In the genomic region with DNA sequence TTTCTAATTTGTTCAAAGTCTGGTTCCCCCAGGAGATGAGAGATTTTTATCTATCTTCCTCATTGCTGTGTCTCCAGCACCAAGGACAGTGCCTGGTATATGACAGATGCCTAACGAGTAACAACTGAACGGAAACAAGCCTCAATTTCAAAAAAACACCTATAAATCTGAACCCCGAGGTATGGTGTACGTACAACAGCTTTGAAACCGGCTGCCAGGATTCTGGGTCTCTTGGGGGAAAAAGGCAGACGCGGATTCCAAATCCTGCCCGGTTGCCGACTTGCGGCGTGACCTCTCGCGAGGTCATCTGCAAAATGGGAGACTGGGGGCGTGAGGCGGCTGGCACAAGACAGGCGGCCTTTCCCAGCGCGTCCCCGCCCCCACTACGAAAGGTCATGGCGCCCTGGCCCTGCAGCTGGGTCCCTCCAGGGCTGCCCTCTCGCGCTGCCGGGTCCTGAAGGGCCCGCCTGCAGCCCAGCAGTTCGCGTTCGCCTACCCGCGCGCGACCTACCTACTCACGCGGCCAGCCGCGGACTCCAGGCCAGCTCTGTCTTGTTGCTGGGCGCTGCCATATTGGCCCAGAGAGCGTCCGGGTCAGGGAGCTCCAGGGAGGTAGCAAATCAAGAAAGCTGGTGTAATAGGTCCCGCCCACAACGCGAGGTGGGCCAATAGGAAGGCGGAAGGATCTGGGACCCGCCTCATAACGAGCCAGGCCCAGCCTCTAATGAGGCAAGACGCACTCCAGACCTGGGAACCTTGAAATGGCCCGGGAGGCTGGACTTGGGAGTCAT, we compare ENCODE assay signal across 1 cellular context.
A peak's percentile ranks its signal among the peaks of the same experiment; 100 is the strongest.
TF ChIP-seq lines count a peak whose summit lies in the region.

A gene with protein sequence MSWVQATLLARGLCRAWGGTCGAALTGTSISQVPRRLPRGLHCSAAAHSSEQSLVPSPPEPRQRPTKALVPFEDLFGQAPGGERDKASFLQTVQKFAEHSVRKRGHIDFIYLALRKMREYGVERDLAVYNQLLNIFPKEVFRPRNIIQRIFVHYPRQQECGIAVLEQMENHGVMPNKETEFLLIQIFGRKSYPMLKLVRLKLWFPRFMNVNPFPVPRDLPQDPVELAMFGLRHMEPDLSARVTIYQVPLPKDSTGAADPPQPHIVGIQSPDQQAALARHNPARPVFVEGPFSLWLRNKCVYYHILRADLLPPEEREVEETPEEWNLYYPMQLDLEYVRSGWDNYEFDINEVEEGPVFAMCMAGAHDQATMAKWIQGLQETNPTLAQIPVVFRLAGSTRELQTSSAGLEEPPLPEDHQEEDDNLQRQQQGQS (minus strand): TSS at position 584 of the 791 bp plus-strand sequence. CDS start 9,964 bp downstream, outside the sequence.

TF ChIP-seq in K562, 482 proteins besides CTCF, POLR2A, EP300 and RAD21 (continued from another document and continues in another):
- TF ChIP-seq E2F8 (IDR thresholded peaks at IDR 0.05; ENCODE audit: low read depth, partially characterized antibody): peak; percentile 46
- peak; percentile 99 for TF ChIP-seq SIN3A (IDR thresholded peaks at IDR 0.05; ENCODE audit: borderline replicate concordance in 2 of 2, control insufficient read depth in 1 of 2, low read depth in 2 of 2, low read length in 2 of 2)
- peak; percentile 54; the same call in 1 of the 2 replicates for TF ChIP-seq CEBPG (CRISPR knock-in tag; IDR thresholded peaks at IDR 0.05)
- TF ChIP-seq CEBPG (tag; conservative IDR thresholded peaks at IDR 0.05 in 1 of 2, IDR thresholded peaks at IDR 0.05 in 1 of 2): peak; percentile 66 to 78; a peak in 3 of 4 replicates
- TF ChIP-seq PREB (CRISPR knock-in tag; IDR thresholded peaks at IDR 0.05): 0 out of 2 replicates have a peak, but pooled peaks have one; percentile 79
- no peak for TF ChIP-seq ZNF77 (CRISPR knock-in tag; IDR thresholded peaks at IDR 0.05)
- no peak for TF ChIP-seq POLR3A (IDR thresholded peaks at IDR 0.05; ENCODE audit: borderline replicate concordance, extremely low read depth, insufficient read depth, insufficient read length)
- TF ChIP-seq FIP1L1 (IDR thresholded peaks at IDR 0.05; ENCODE audit: low read depth, low read length, poor library complexity, severe bottlenecking): peak; percentile 81
- 0 out of 2 replicates have a peak, but pooled peaks have one; percentile 38 for TF ChIP-seq SMARCE1 (IDR thresholded peaks at IDR 0.05)
- no peak for TF ChIP-seq ARID2 (IDR thresholded peaks at IDR 0.05)
- TF ChIP-seq ZNF134 (CRISPR knock-in tag; conservative IDR thresholded peaks at IDR 0.05): no peak
- no peak for TF ChIP-seq GATAD2B (IDR thresholded peaks at IDR 0.05; ENCODE audit: borderline replicate concordance)
- TF ChIP-seq ARHGAP35 (IDR thresholded peaks at IDR 0.05; ENCODE audit: partially characterized antibody): no peak
- no peak for TF ChIP-seq ETV6 (IDR thresholded peaks at IDR 0.05; ENCODE audit: borderline replicate concordance in 1 of 2, low read depth in 2 of 2, low read length in 1 of 2)
- TF ChIP-seq ETV6 (CRISPR knock-in tag; IDR thresholded peaks at IDR 0.05; ENCODE audit: borderline replicate concordance): no peak
- TF ChIP-seq ZFX (CRISPR knock-in tag; IDR thresholded peaks at IDR 0.05): peak; percentile 82
- no peak for TF ChIP-seq ZNF398 (CRISPR knock-in tag; IDR thresholded peaks at IDR 0.05)
- peak in 1 of 2 experiments; percentile 51; a peak in 1 of 4 replicates for TF ChIP-seq RCOR1 (IDR thresholded peaks at IDR 0.05; ENCODE audit: borderline replicate concordance in 1 of 2, low read depth in 2 of 2, low read length in 2 of 2)
- no peak; the same call in 1 of the 2 replicates for TF ChIP-seq ZNF175 (CRISPR knock-in tag; IDR thresholded peaks at IDR 0.05; ENCODE audit: low read depth)
- TF ChIP-seq ZNF324 (CRISPR knock-in tag; IDR thresholded peaks at IDR 0.05): no peak
- TF ChIP-seq CLOCK (CRISPR knock-in tag; IDR thresholded peaks at IDR 0.05; ENCODE audit: borderline replicate concordance): no peak
- TF ChIP-seq NFE2L1 (tag; IDR thresholded peaks at IDR 0.05; ENCODE audit: borderline replicate concordance, low read depth): no peak
- TF ChIP-seq, protein P1, sequence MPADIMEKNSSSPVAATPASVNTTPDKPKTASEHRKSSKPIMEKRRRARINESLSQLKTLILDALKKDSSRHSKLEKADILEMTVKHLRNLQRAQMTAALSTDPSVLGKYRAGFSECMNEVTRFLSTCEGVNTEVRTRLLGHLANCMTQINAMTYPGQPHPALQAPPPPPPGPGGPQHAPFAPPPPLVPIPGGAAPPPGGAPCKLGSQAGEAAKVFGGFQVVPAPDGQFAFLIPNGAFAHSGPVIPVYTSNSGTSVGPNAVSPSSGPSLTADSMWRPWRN (IDR thresholded peaks at IDR 0.05; ENCODE audit: low read depth): no peak
- TF ChIP-seq, protein P2, sequence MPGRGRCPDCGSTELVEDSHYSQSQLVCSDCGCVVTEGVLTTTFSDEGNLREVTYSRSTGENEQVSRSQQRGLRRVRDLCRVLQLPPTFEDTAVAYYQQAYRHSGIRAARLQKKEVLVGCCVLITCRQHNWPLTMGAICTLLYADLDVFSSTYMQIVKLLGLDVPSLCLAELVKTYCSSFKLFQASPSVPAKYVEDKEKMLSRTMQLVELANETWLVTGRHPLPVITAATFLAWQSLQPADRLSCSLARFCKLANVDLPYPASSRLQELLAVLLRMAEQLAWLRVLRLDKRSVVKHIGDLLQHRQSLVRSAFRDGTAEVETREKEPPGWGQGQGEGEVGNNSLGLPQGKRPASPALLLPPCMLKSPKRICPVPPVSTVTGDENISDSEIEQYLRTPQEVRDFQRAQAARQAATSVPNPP (IDR thresholded peaks at IDR 0.05; ENCODE audit: borderline replicate concordance, insufficient read depth, insufficient read length): no peak
- TF ChIP-seq, protein P3, sequence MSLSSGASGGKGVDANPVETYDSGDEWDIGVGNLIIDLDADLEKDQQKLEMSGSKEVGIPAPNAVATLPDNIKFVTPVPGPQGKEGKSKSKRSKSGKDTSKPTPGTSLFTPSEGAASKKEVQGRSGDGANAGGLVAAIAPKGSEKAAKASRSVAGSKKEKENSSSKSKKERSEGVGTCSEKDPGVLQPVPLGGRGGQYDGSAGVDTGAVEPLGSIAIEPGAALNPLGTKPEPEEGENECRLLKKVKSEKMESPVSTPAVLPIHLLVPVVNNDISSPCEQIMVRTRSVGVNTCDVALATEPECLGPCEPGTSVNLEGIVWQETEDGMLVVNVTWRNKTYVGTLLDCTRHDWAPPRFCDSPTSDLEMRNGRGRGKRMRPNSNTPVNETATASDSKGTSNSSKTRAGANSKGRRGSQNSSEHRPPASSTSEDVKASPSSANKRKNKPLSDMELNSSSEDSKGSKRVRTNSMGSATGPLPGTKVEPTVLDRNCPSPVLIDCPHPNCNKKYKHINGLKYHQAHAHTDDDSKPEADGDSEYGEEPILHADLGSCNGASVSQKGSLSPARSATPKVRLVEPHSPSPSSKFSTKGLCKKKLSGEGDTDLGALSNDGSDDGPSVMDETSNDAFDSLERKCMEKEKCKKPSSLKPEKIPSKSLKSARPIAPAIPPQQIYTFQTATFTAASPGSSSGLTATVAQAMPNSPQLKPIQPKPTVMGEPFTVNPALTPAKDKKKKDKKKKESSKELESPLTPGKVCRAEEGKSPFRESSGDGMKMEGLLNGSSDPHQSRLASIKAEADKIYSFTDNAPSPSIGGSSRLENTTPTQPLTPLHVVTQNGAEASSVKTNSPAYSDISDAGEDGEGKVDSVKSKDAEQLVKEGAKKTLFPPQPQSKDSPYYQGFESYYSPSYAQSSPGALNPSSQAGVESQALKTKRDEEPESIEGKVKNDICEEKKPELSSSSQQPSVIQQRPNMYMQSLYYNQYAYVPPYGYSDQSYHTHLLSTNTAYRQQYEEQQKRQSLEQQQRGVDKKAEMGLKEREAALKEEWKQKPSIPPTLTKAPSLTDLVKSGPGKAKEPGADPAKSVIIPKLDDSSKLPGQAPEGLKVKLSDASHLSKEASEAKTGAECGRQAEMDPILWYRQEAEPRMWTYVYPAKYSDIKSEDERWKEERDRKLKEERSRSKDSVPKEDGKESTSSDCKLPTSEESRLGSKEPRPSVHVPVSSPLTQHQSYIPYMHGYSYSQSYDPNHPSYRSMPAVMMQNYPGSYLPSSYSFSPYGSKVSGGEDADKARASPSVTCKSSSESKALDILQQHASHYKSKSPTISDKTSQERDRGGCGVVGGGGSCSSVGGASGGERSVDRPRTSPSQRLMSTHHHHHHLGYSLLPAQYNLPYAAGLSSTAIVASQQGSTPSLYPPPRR (CRISPR knock-in tag; IDR thresholded peaks at IDR 0.05; ENCODE audit: borderline replicate concordance): no peak
- no peak for TF ChIP-seq TSC22D4 (tag; IDR thresholded peaks at IDR 0.05)
- no peak for TF ChIP-seq SETDB1 (IDR thresholded peaks at IDR 0.05; ENCODE audit: low read length)
- 0 out of 2 replicates have a peak, but pooled peaks have one; percentile 3 for TF ChIP-seq USF2 (CRISPR knock-in tag; IDR thresholded peaks at IDR 0.05)
- peak; percentile 97 for TF ChIP-seq SIN3B (IDR thresholded peaks at IDR 0.05; ENCODE audit: low read depth)
- TF ChIP-seq CBX3 (IDR thresholded peaks at IDR 0.05; ENCODE audit: borderline replicate concordance in 1 of 2, low read length in 2 of 2): no peak
- TF ChIP-seq SLC30A9 (CRISPR knock-in tag; IDR thresholded peaks at IDR 0.05): no peak
- TF ChIP-seq HOXB6 (CRISPR knock-in tag; IDR thresholded peaks at IDR 0.05; ENCODE audit: borderline replicate concordance): no peak
- no peak for TF ChIP-seq NR3C1 (CRISPR knock-in tag; IDR thresholded peaks at IDR 0.05)
- TF ChIP-seq CTBP1 (IDR thresholded peaks at IDR 0.05; ENCODE audit: borderline replicate concordance): no peak
- TF ChIP-seq, protein P4, sequence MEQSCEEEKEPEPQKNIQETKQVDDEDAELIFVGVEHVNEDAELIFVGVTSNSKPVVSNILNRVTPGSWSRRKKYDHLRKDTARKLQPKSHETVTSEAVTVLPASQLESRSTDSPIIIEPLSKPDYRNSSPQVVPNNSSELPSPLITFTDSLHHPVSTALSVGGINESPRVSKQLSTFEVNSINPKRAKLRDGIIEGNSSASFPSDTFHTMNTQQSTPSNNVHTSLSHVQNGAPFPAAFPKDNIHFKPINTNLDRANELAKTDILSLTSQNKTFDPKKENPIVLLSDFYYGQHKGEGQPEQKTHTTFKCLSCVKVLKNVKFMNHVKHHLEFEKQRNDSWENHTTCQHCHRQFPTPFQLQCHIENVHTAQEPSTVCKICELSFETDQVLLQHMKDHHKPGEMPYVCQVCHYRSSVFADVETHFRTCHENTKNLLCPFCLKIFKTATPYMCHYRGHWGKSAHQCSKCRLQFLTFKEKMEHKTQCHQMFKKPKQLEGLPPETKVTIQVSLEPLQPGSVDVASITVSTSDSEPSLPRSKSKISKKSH (CRISPR knock-in tag; IDR thresholded peaks at IDR 0.05): no peak
